19 cellular contexts compared by ENCODE assay signal in the genomic region with DNA sequence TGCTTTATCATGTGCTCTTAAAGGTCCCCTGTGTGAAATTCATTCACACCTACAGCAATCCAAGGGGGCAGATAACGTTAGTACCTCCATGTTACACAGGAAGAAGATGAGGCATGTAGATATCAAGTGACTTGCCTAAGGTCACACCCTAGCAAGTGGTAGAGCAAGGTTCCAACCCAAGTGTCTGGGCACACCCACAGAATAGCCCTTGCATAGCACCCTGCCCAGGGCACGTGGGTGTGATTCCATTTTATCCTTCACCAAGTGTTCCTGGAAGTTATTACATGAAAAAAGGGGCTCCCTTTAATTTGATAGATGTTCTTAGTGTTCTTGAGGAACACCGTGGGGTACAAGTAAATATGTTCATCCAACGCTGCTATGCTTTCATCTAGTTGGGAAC. TPM values are rescaled to one million over a fixed set of nuclear protein-coding genes. Genes with fewer than 3 reads are reported as not detected.
"Had no signal": no experiment of that assay in that cellular context is flagged by ENCODE, and none has a peak within 500 bp of the region (broad histone marks: within the 10 kb centered on the region; RNA-seq: fewer than 3 reads in every experiment).

No MANE protein-coding gene starts in this region.

- DNase-seq: Kasumi-1, MM.1S, NCI-H1092 treated with DMSO at 0.1 percent for 48 hours, NCI-H1436, NCI-H1694, NCI-H187 treated with DMSO at 0.1 percent for 48 hours, NCI-H2029 treated with DMSO at 0.1 percent for 48 hours, NCI-H2171 treated with DMSO at 0.1 percent for 48 hours, NCI-H510A, NCI-H524 treated with DMSO at 0.1 percent for 48 hours, NCI-H69, NCI-H774, Right ventricle myocardium superior, RPMI8226, SIG-M5 had no signal

- H3K9me3 ChIP-seq: SJSA1 had no signal

- H3K4me3 ChIP-seq: K562, SJSA1, SK-N-MC had no signal

- ATAC-seq: K562 had no signal

RNA-seq across cellular contexts. Expression of a gene that starts 4.9 kb away (rescaled TPM):
- total RNA-seq: K562, Right ventricle myocardium superior had no signal

RNA-seq across cellular contexts. Expression of a gene that starts 47.7 kb away (rescaled TPM):
- total RNA-seq: K562, M059J, Right ventricle myocardium superior, SJSA1 had no signal
